ENCODE assay signal across 14 cellular contexts in genomic region chr10:87916515-87916914, GRCh38. TPM values are rescaled to one million over a fixed set of nuclear protein-coding genes. Genes with fewer than 3 reads are reported as not detected.
A peak's percentile ranks its signal among the peaks of the same experiment; 100 is the strongest.
DNase-seq lines count a peak whose midpoint lies in the region; ATAC-seq, FAIRE-seq and TF ChIP-seq lines count a peak whose summit lies in the region.
"Had no signal": no experiment of that assay in that cellular context is flagged by ENCODE, and none has a peak within 500 bp of the region (broad histone marks: within the 10 kb centered on the region; RNA-seq: fewer than 3 reads in every experiment).

No MANE protein-coding gene starts in this region.

- H3K27ac ChIP-seq in left ventricle myocardium inferior (replicated peaks) (peak overlapping the region; percentile 51), breast epithelium (peak overlapping the region; percentile 11 to 52), ovary (no peak overlapping the region)
- no peak overlapping the region for H3K27ac ChIP-seq in naive thymus-derived CD4-positive, alpha-beta T cell (ENCODE audit: low read depth, low read length)

- H3K4me3 Mint-ChIP-seq in naive thymus-derived CD4-positive, alpha-beta T cell = peak overlapping the region in 7 of 10 donors; percentile 51 to 72 (median 58)
- H3K4me3 Mint-ChIP-seq: activated CD8-positive, alpha-beta T cell treated with anti-CD3 and anti-CD28 coated beads for 36 hours had no signal

- peaks cover 2 to 37% (median 22%) of the 10 kb centered on the region in 11 donors for H3K9me3 Mint-ChIP-seq in naive thymus-derived CD4-positive, alpha-beta T cell

- no peak for TF ChIP-seq EP300 in ovary (IDR thresholded peaks at IDR 0.05)

- intact Hi-C loops in left ventricle myocardium inferior (cut with micrococcal nuclease) = no loop called here
- intact Hi-C loops in left cardiac atrium (cut with DNase I) = no loop called here
- intact Hi-C loops in breast epithelium (cut with DNase I; ENCODE audit: low total_unique reads) = no loop called here
- intact Hi-C loops in naive thymus-derived CD4-positive, alpha-beta T cell (cut with micrococcal nuclease) = loop anchor here in 1 of 2 donors (5.0 kb wide), 1 partner anchor 54 kb away; the partner anchor contains the start of genes KLLN and PTEN
- intact Hi-C loops in ovary (cut with DNase I) = no loop called here

- ATAC-seq in left cardiac atrium = no peak
- no peak for ATAC-seq in naive thymus-derived CD4-positive, alpha-beta T cell
- ATAC-seq: activated CD8-positive, alpha-beta T cell treated with anti-CD3 and anti-CD28 coated beads for 36 hours; Right ventricle myocardium inferior had no signal

- POLR2A ChIA-PET in naive thymus-derived CD4-positive, alpha-beta T cell (lab: Charles Lee) = no interaction called here

- 78 to 93% (median 89%) methylated on average over 3 of the region's 3 CpGs for WGBS in ovary, 3 donors

- FAIRE-seq in RCC 7860 (lab: Jason Lieb, UNC) (no peak), GM12892 (lab: Jason Lieb, UNC) (no peak), D721Med (lab: Jason Lieb, UNC) (no peak)

- H3K36me3 Mint-ChIP-seq in naive thymus-derived CD4-positive, alpha-beta T cell = peaks cover 26 to 67% (median 51%) of the 10 kb centered on the region in 5 donors

- H3K4me1 ChIP-seq in left ventricle myocardium inferior = peaks cover 58% of the 10 kb centered on the region
- peaks cover 0 to 12% of the 10 kb centered on the region in 2 donors for H3K4me1 ChIP-seq in breast epithelium
- peaks cover 14 to 25% of the 10 kb centered on the region in 2 donors for H3K4me1 ChIP-seq in naive thymus-derived CD4-positive, alpha-beta T cell (ENCODE audit: control insufficient read depth in 2 of 2, insufficient read depth in 2 of 2, low read length in 2 of 2)
- peaks cover 2% of the 10 kb centered on the region for H3K4me1 ChIP-seq in ovary (ENCODE audit: insufficient read depth)

- CTCF ChIA-PET in naive thymus-derived CD4-positive, alpha-beta T cell (lab: Charles Lee) = no interaction called here

- TF ChIP-seq CTCF in left ventricle myocardium inferior (IDR thresholded peaks at IDR 0.05; ENCODE audit: borderline replicate concordance) (no peak), breast epithelium (IDR thresholded peaks at IDR 0.05) (no peak), ovary (IDR thresholded peaks at IDR 0.05) (no peak), D721Med (IDR thresholded peaks at IDR 0.05; ENCODE audit: insufficient read depth, missing control alignments) (no peak)

- H3K36me3 ChIP-seq in left ventricle myocardium inferior (peaks cover 28% of the 10 kb centered on the region), breast epithelium (no peaks in the 10 kb centered on the region), ovary (no peaks in the 10 kb centered on the region)
- peaks cover 0 to 17% (median 0%) of the 10 kb centered on the region in 3 experiments for H3K36me3 ChIP-seq in naive thymus-derived CD4-positive, alpha-beta T cell (ENCODE audit: control insufficient read depth in 2 of 3, insufficient read depth in 3 of 3, low read length in 3 of 3)

- no peaks in the 10 kb centered on the region for H3K27me3 Mint-ChIP-seq in naive thymus-derived CD4-positive, alpha-beta T cell
- H3K27me3 Mint-ChIP-seq: activated CD8-positive, alpha-beta T cell treated with anti-CD3 and anti-CD28 coated beads for 36 hours had no signal

- H3K27ac Mint-ChIP-seq in naive thymus-derived CD4-positive, alpha-beta T cell = peak overlapping the region in 5 of 9 donors; percentile 9 to 84 (median 82)
- H3K27ac Mint-ChIP-seq: activated CD8-positive, alpha-beta T cell treated with anti-CD3 and anti-CD28 coated beads for 36 hours had no signal

- peaks cover 39 to 73% (median 63%) of the 10 kb centered on the region in 7 donors for H3K4me1 Mint-ChIP-seq in naive thymus-derived CD4-positive, alpha-beta T cell

- H3K27me3 ChIP-seq in left ventricle myocardium inferior (ENCODE audit: low read depth) (no peaks in the 10 kb centered on the region), breast epithelium (no peaks in the 10 kb centered on the region), ovary (no peaks in the 10 kb centered on the region)
- no peaks in the 10 kb centered on the region for H3K27me3 ChIP-seq in naive thymus-derived CD4-positive, alpha-beta T cell (ENCODE audit: control insufficient read depth in 2 of 2, insufficient read depth in 2 of 2, low read length in 2 of 2)

- H3K9me3 ChIP-seq in left ventricle myocardium inferior (replicated peaks) (peaks cover 35% of the 10 kb centered on the region), breast epithelium (peaks cover 29 to 34% of the 10 kb centered on the region in 2 donors), ovary (peaks cover 0 to 4% of the 10 kb centered on the region in 2 donors)
- H3K9me3 ChIP-seq in naive thymus-derived CD4-positive, alpha-beta T cell (ENCODE audit: control insufficient read depth in 2 of 3, low read length in 3 of 3) = peaks cover 0 to 17% (median 8%) of the 10 kb centered on the region in 3 experiments

- no peak overlapping the region for H3K4me3 ChIP-seq in left ventricle myocardium inferior
- no peak overlapping the region for H3K4me3 ChIP-seq in breast epithelium
- no peak overlapping the region for H3K4me3 ChIP-seq in naive thymus-derived CD4-positive, alpha-beta T cell (ENCODE audit: low read length)
- no peak overlapping the region for H3K4me3 ChIP-seq in ovary

- DNase-seq in left ventricle myocardium inferior (no peak), left cardiac atrium (no peak), breast epithelium (ENCODE audit: low spot score in 2 of 2) (no peak), RCC 7860 (ENCODE audit: low spot score) (no peak), ovary (no peak), GM12892 (ENCODE audit: insufficient read length) (no peak), D721Med (ENCODE audit: insufficient read length, low spot score) (no peak)
- no peak for DNase-seq in naive thymus-derived CD4-positive, alpha-beta T cell
- DNase-seq: activated CD8-positive, alpha-beta T cell treated with anti-CD3 and anti-CD28 coated beads for 36 hours; kidney glomerular epithelial cell; NCI-H2029; stimulated activated CD4-positive, alpha-beta T cell treated with anti-CD3 and anti-CD28 coated beads, Interleukin-12 subunit alpha, Interleukin-12 subunit beta, amount 100 ng/mL, for 4 hours; stimulated activated naive CD4-positive, alpha-beta T cell had no signal

- TF ChIP-seq POLR2A in breast epithelium (IDR thresholded peaks at IDR 0.05) (no peak), ovary (IDR thresholded peaks at IDR 0.05) (no peak), GM12892 (IDR thresholded peaks at IDR 0.05; ENCODE audit: low read depth, low read length) (no peak)

RNA-seq across cellular contexts. Expression of gene PTEN, which starts 53.1 kb away (rescaled TPM):
- total RNA-seq in left ventricle myocardium inferior (49.9 TPM), left cardiac atrium (10 to 100 TPM; 76.7 to 79.7 TPM), breast epithelium (100 to 1,000 TPM; 178 to 366 (median 186) TPM), ovary (100 to 1,000 TPM in 4 of 7 donors, 10 to 100 TPM in 3; 69.8 to 182 (median 112) TPM)
- total RNA-seq in naive thymus-derived CD4-positive, alpha-beta T cell = 100 to 1,000 TPM in 1 of 5 experiments, 10 to 100 TPM in 4; 85.9 to 109 (median 93.5) TPM
- 10 to 100 TPM; 24.0 to 32.7 TPM for polyA plus RNA-seq in naive thymus-derived CD4-positive, alpha-beta T cell
- 10 to 100 TPM; 23.7 to 84.7 TPM for polyA plus RNA-seq in ovary
- 101 TPM for polyA plus RNA-seq in GM12892 (2012; ENCODE audit: missing spikeins)

RNA-seq across cellular contexts. Expression of gene KLLN, which starts 53.2 kb away (rescaled TPM):
- total RNA-seq in left ventricle myocardium inferior = 0.19 TPM
- total RNA-seq in left cardiac atrium = under 1 TPM; 0.56 to 0.58 TPM
- 1 to 10 TPM in 1 of 3 donors, under 1 TPM in 2; 0.44 to 1.1 (median 0.66) TPM for total RNA-seq in breast epithelium
- 1 to 10 TPM in 2 of 5 experiments, under 1 TPM in 3; 0.32 to 1.6 (median 0.85) TPM for total RNA-seq in naive thymus-derived CD4-positive, alpha-beta T cell
- under 1 TPM in 1 of 2 donors, not detected in 1; 0.25 TPM for polyA plus RNA-seq in naive thymus-derived CD4-positive, alpha-beta T cell
- 1 to 10 TPM in 1 of 7 donors, under 1 TPM in 6; 0.33 to 2.0 (median 0.61) TPM for total RNA-seq in ovary
- under 1 TPM; 0.22 to 0.60 TPM for polyA plus RNA-seq in ovary
- 2.0 TPM for polyA plus RNA-seq in GM12892 (2012; ENCODE audit: missing spikeins)

Comparison
In these comparisons a context has a peak if more than half of its experiments do, and no peak if none do; other contexts are left out.
1. H3K27ac ChIP-seq: peak in left ventricle myocardium inferior (single experiment) and breast epithelium (2 of 2); none in naive thymus-derived CD4-positive, alpha-beta T cell (single experiment) and ovary (0 of 2).